In genomic region chr6:13417431-13417830, GRCh38 we compare ENCODE assay signal across 1 cellular context.
TF ChIP-seq lines count a peak whose summit lies in the region.

No MANE protein-coding gene starts in this region.

TF ChIP-seq in H1, 55 proteins besides CTCF, POLR2A, EP300 and RAD21:
- no peak for TF ChIP-seq NANOG (IDR thresholded peaks at IDR 0.05; ENCODE audit: insufficient read depth, low read depth, low read length, poor library complexity, severe bottlenecking)
- TF ChIP-seq SIN3A (conservative IDR thresholded peaks at IDR 0.05 in 1 of 2, IDR thresholded peaks at IDR 0.05 in 1 of 2; ENCODE audit: low read depth in 1 of 2, low read length in 2 of 2): no peak
- TF ChIP-seq NRF1 (IDR thresholded peaks at IDR 0.05; ENCODE audit: low read depth, low read length): no peak
- no peak for TF ChIP-seq MAX (IDR thresholded peaks at IDR 0.05)
- no peak for TF ChIP-seq CBX5 (IDR thresholded peaks at IDR 0.05; ENCODE audit: low read depth, low read length)
- no peak for TF ChIP-seq RBBP5 (IDR thresholded peaks at IDR 0.05; ENCODE audit: borderline replicate concordance, low read depth, low read length)
- TF ChIP-seq TAF1 (IDR thresholded peaks at IDR 0.05; ENCODE audit: low read depth, low read length): no peak
- no peak for TF ChIP-seq CHD7 (IDR thresholded peaks at IDR 0.05; ENCODE audit: insufficient replicate concordance, low read length)
- no peak for TF ChIP-seq TEAD4 (IDR thresholded peaks at IDR 0.05; ENCODE audit: low read depth, low read length)
- no peak for TF ChIP-seq EZH2 (IDR thresholded peaks at IDR 0.05; ENCODE audit: low read depth, low read length, severe bottlenecking)
- no peak for TF ChIP-seq SIX5 (IDR thresholded peaks at IDR 0.05; ENCODE audit: low read depth, low read length)
- no peak for TF ChIP-seq CBX8 (IDR thresholded peaks at IDR 0.05; ENCODE audit: borderline replicate concordance, low read depth, low read length)
- TF ChIP-seq SP1 (IDR thresholded peaks at IDR 0.05; ENCODE audit: low read depth, low read length): no peak
- no peak for TF ChIP-seq KDM5A (IDR thresholded peaks at IDR 0.05; ENCODE audit: low read length)
- no peak for TF ChIP-seq ASH2L (IDR thresholded peaks at IDR 0.05; ENCODE audit: low read length)
